21 cellular contexts compared by ENCODE assay signal in the genomic region with DNA sequence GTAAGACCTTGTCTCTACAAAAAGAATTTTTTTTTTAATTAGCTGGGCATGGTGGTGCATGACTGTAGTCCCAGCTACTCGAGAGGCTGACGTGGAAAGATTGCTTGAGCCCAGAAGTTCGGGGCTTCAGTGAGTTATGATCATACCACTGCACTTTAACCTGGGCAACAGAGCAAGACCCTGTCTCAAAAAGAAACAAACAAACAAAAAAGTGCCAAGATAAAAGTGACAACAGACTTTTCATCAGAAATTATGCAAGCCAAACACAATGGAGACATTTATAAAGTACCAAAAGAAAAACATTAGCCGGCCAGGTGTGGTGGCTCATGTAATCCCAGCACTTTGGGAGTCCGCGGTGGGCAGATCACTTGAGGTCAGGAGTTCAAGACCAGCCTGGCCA. TPM values are rescaled to one million over a fixed set of nuclear protein-coding genes. Genes with fewer than 3 reads are reported as not detected.
DNase-seq lines count a peak whose midpoint lies in the region; ATAC-seq, FAIRE-seq and TF ChIP-seq lines count a peak whose summit lies in the region.
"Had no signal": no experiment of that assay in that cellular context is flagged by ENCODE, and none has a peak within 500 bp of the region (broad histone marks: within the 10 kb centered on the region; RNA-seq: fewer than 3 reads in every experiment).

No MANE protein-coding gene starts in this region.

- DNase-seq in A549 (ENCODE audit: low read depth in 1 of 2, low spot score in 1 of 2): no peak
- DNase-seq in WTC11 (ENCODE audit: low spot score): no peak
- DNase-seq in esophagus muscularis mucosa (ENCODE audit: extremely low spot score): peak; percentile 8
- no peak for DNase-seq in Right ventricle myocardium inferior (ENCODE audit: missing footprints)
- no peak for DNase-seq in stimulated activated CD4-positive, alpha-beta T cell treated with anti-CD3 and anti-CD28 coated beads, Interleukin-4, amount 100 ng/mL, for 24 hours
- DNase-seq: 8988T; Caco-2; CD4-positive, CD25-positive, alpha-beta regulatory T cell; CD8-positive, alpha-beta T cell; DMS153; DND-41; H9 had no signal

- no peak overlapping the region for H3K27ac ChIP-seq in A549
- H3K27ac ChIP-seq in esophagus muscularis mucosa (replicated peaks in 1 of 4): no peak overlapping the region
- H3K27ac ChIP-seq: BLaER1, C4-2B had no signal

- H3K36me3 Mint-ChIP-seq in WTC11: peaks cover 44% of the 10 kb centered on the region

- CTCF ChIA-PET in A549 (lab: Yijun Ruan, JAX) (interaction anchor here (0.9 kb wide), 1 partner anchor 51 kb away, joined by 4 read pairs; no protein-coding TSS in a partner anchor), WTC11 (lab: Charles Lee) (no interaction called here)

- no peak for FAIRE-seq in A549 (lab: Jason Lieb, UNC)
- FAIRE-seq: G401.6, GM19239 had no signal

- no peaks in the 10 kb centered on the region for H3K27me3 ChIP-seq in esophagus muscularis mucosa
- H3K27me3 ChIP-seq: BLaER1 had no signal

- TF ChIP-seq POLR2A in A549 (IDR thresholded peaks at IDR 0.05; ENCODE audit: low read length): no peak
- no peak for TF ChIP-seq POLR2A in esophagus muscularis mucosa (IDR thresholded peaks at IDR 0.05; ENCODE audit: low read depth)

- H3K9me3 ChIP-seq in A549: peaks cover 15% of the 10 kb centered on the region
- no peaks in the 10 kb centered on the region for H3K9me3 ChIP-seq in esophagus muscularis mucosa
- H3K9me3 ChIP-seq: BLaER1, Caco-2 had no signal

- H3K9me3 Mint-ChIP-seq in WTC11: no peaks in the 10 kb centered on the region
- H3K9me3 Mint-ChIP-seq: CD8-positive, alpha-beta T cell; GM23338; H9 had no signal

- POLR2A ChIA-PET in A549 (lab: Yijun Ruan, JAX): no interaction called here
- POLR2A ChIA-PET in WTC11 (lab: Charles Lee): no interaction called here

- TF ChIP-seq RAD21 in A549 (conservative IDR thresholded peaks at IDR 0.05 in 1 of 2, IDR thresholded peaks at IDR 0.05 in 1 of 2): no peak

- H3K27ac Mint-ChIP-seq in WTC11: no peak overlapping the region
- H3K27ac Mint-ChIP-seq: B cell; CD4-positive, CD25-positive, alpha-beta regulatory T cell; CD8-positive, alpha-beta T cell; H9 had no signal

- no peaks in the 10 kb centered on the region for H3K4me1 ChIP-seq in A549
- no peaks in the 10 kb centered on the region for H3K4me1 ChIP-seq in esophagus muscularis mucosa
- H3K4me1 ChIP-seq: Caco-2 had no signal

- 76% methylated on average over 6 of the region's 6 CpGs for WGBS in A549 (ENCODE audit: missing lambda C conversion rate)
- 79% methylated on average over 6 of the region's 6 CpGs for WGBS in esophagus muscularis mucosa

- ATAC-seq in A549 (no peak), WTC11 (no peak), Right ventricle myocardium inferior (no peak), HG03139 (IDR thresholded peaks at IDR 0.05; ENCODE audit: unreplicated experiment) (no peak)
- ATAC-seq: CD8-positive, alpha-beta T cell; GM23338; HCT116 had no signal

- H3K36me3 ChIP-seq in esophagus muscularis mucosa: peaks cover 36 to 96% (median 87%) of the 10 kb centered on the region in 4 donors

- no peaks in the 10 kb centered on the region for H3K4me1 Mint-ChIP-seq in WTC11
- H3K4me1 Mint-ChIP-seq: B cell, GM23338, H9 had no signal

- TF ChIP-seq EP300 in A549 (IDR thresholded peaks at IDR 0.05) (no peak), esophagus muscularis mucosa (IDR thresholded peaks at IDR 0.05) (no peak)

- H3K4me3 Mint-ChIP-seq in WTC11: no peak overlapping the region
- H3K4me3 Mint-ChIP-seq: B cell; CD4-positive, CD25-positive, alpha-beta regulatory T cell; CD8-positive, alpha-beta T cell; GM23338; H9 had no signal

- H3K4me2 ChIP-seq in A549: no peak overlapping the region
- H3K4me2 ChIP-seq: BLaER1, GM23338 had no signal

- intact Hi-C loops in esophagus muscularis mucosa (cut with DNase I): no loop called here
- intact Hi-C loops in Right ventricle myocardium inferior (cut with DNase I): no loop called here

- TF ChIP-seq CTCF in A549 (IDR thresholded peaks at IDR 0.05) (no peak), WTC11 (IDR thresholded peaks at IDR 0.05) (no peak), esophagus muscularis mucosa (IDR thresholded peaks at IDR 0.05) (no peak)

- no peak overlapping the region for H3K4me3 ChIP-seq in A549
- H3K4me3 ChIP-seq in esophagus muscularis mucosa: no peak overlapping the region
- H3K4me3 ChIP-seq: BLaER1, GM23338 had no signal

- H3K27me3 Mint-ChIP-seq in WTC11 (ENCODE audit: low read depth): no peaks in the 10 kb centered on the region
- H3K27me3 Mint-ChIP-seq: B cell; CD4-positive, CD25-positive, alpha-beta regulatory T cell had no signal

TF ChIP-seq in A549, 52 proteins besides CTCF, POLR2A, EP300 and RAD21 (continues in another document):
- 0 out of 2 replicates have a peak, but pooled peaks have one; percentile 49 for TF ChIP-seq KDM1A (IDR thresholded peaks at IDR 0.05; ENCODE audit: low read depth)
- TF ChIP-seq MYC (IDR thresholded peaks at IDR 0.05; ENCODE audit: borderline replicate concordance, low read length): no peak
- TF ChIP-seq SMC3 (IDR thresholded peaks at IDR 0.05): no peak

TF ChIP-seq in WTC11, 78 proteins besides CTCF, POLR2A, EP300 and RAD21:
- TF ChIP-seq MXD4 (CRISPR knock-in tag; IDR thresholded peaks at IDR 0.05; ENCODE audit: borderline replicate concordance) (no peak), ZNF317 (CRISPR knock-in tag; IDR thresholded peaks at IDR 0.05; ENCODE audit: borderline replicate concordance, low read depth) (peak; percentile 83)

RNA-seq across cellular contexts. Expression of a gene that starts 26.7 kb away (rescaled TPM):
- 161 and 174 TPM in 2 replicates for polyA plus RNA-seq in A549 (2011; rRNA removed)
- 57.5 and 58.9 TPM in 2 replicates for polyA plus RNA-seq in A549 (2012; cell fraction: cytosol; rRNA removed)
- polyA plus RNA-seq in A549 (2012; cell fraction: nucleus; rRNA removed): 53.6 and 79.3 TPM in 2 replicates
- polyA plus RNA-seq in A549 (2017; fragmentation: RNase III; extraction: RNeasy Plus Mini Kit Qiagen cat#74134 plus additional on column Dnase treatment): 122 to 123 TPM (median 122 TPM) in 3 replicates
- 163 and 188 TPM in 2 replicates for polyA minus RNA-seq in A549 (2011; rRNA and poly(A)+ RNA removed)
- 118 to 123 TPM (median 121 TPM) in 3 replicates for total RNA-seq in WTC11 (2021)
- total RNA-seq in esophagus muscularis mucosa: 100 to 1,000 TPM; 155 to 266 (median 175) TPM
- 764 TPM for total RNA-seq in Right ventricle myocardium inferior

RNA-seq across cellular contexts. Expression of a gene that starts 27.0 kb away (rescaled TPM):
- 161 and 173 TPM in 2 replicates for polyA plus RNA-seq in A549 (2011; rRNA removed)
- polyA plus RNA-seq in A549 (2012; cell fraction: cytosol; rRNA removed): 68.9 and 79.4 TPM in 2 replicates
- polyA plus RNA-seq in A549 (2012; cell fraction: nucleus; rRNA removed): 48.4 and 94.9 TPM in 2 replicates
- polyA plus RNA-seq in A549 (2017; fragmentation: RNase III; extraction: RNeasy Plus Mini Kit Qiagen cat#74134 plus additional on column Dnase treatment): 93.1 to 102 TPM (median 95.4 TPM) in 3 replicates
- 136 and 140 TPM in 2 replicates for polyA minus RNA-seq in A549 (2011; rRNA and poly(A)+ RNA removed)
- 59.8 to 64.5 TPM (median 60.7 TPM) in 3 replicates for total RNA-seq in WTC11 (2021)
- total RNA-seq in esophagus muscularis mucosa: 100 to 1,000 TPM; 163 to 399 (median 192) TPM
- total RNA-seq in Right ventricle myocardium inferior: 1,782 TPM

RNA-seq across cellular contexts. Expression of a gene that starts 44.8 kb away (rescaled TPM):
- 5.1 and 6.6 TPM in 2 replicates for polyA plus RNA-seq in A549 (2011; rRNA removed)
- 5.6 and 8.6 TPM in 2 replicates for polyA plus RNA-seq in A549 (2012; cell fraction: cytosol; rRNA removed)
- 11.2 and 11.9 TPM in 2 replicates for polyA plus RNA-seq in A549 (2012; cell fraction: nucleus; rRNA removed)
- 4.5 to 5.9 TPM (median 5.6 TPM) in 3 replicates for polyA plus RNA-seq in A549 (2017; fragmentation: RNase III; extraction: RNeasy Plus Mini Kit Qiagen cat#74134 plus additional on column Dnase treatment)
- 10.2 and 10.4 TPM in 2 replicates for polyA minus RNA-seq in A549 (2011; rRNA and poly(A)+ RNA removed)
- 17.4 to 18.9 TPM (median 17.6 TPM) in 3 replicates for total RNA-seq in WTC11 (2021)
- total RNA-seq in esophagus muscularis mucosa: 1 to 10 TPM; 2.5 to 5.5 (median 3.6) TPM
- total RNA-seq in Right ventricle myocardium inferior: 1.4 TPM
- total RNA-seq: H4 had no signal
